In the genomic region with DNA sequence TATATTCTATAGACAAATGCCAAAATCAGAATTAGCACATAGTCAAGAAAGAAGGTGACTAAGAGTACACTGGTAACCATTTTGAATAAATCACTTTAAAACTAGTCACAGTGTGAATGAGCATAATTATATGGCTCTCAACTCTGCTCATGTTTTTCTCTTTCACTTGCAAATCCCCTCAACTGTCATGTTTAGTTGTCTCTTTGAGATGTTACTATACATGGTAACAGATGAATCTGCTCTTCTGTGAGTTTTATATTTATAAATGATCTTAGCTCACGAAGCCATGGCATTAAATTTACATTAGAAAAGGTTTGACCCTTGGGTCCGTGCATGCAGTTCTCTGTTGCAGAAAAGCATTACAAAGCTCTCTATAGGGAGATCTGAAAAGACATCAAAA, we compare ENCODE assay signal across 27 cellular contexts. TPM values are rescaled to one million over a fixed set of nuclear protein-coding genes. Genes with fewer than 3 reads are reported as not detected.
"Had no signal": no experiment of that assay in that cellular context is flagged by ENCODE, and none has a peak within 500 bp of the region (broad histone marks: within the 10 kb centered on the region; RNA-seq: fewer than 3 reads in every experiment).

No MANE protein-coding gene starts in this region.

- H3K27ac ChIP-seq: ascending aorta, body of pancreas had no signal

- H3K36me3 Mint-ChIP-seq: activated naive CD4-positive, alpha-beta T cell treated with anti-CD3 and anti-CD28 coated beads, Interleukin-2, amount 50 U/mL, for 72 hours had no signal

- FAIRE-seq: RCC 7860 had no signal

- H3K4me1 ChIP-seq: ascending aorta, body of pancreas had no signal

- H3K36me3 ChIP-seq: ascending aorta had no signal

- H3K4me3 ChIP-seq: ascending aorta, body of pancreas had no signal

- H3K4me1 Mint-ChIP-seq: activated naive CD8-positive, alpha-beta T cell treated with anti-CD3 and anti-CD28 coated beads, Interleukin-2, amount 50 U/mL, for 24 hours; central memory CD8-positive, alpha-beta T cell had no signal

- H3K27me3 Mint-ChIP-seq: central memory CD8-positive, alpha-beta T cell had no signal

- H3K9me3 ChIP-seq: ascending aorta, body of pancreas had no signal

- ATAC-seq: activated CD8-positive, alpha-beta T cell treated with anti-CD3 and anti-CD28 coated beads, Interleukin-2, amount 10 ng/mL, durations not matched to agents 7 days and 5 days; activated naive CD4-positive, alpha-beta T cell treated with anti-CD3 and anti-CD28 coated beads, Interleukin-2, amount 50 U/mL, for 72 hours; activated naive CD8-positive, alpha-beta T cell treated with anti-CD3 and anti-CD28 coated beads, Interleukin-2, amount 50 U/mL, for 24 hours; body of pancreas had no signal

- H3K4me3 Mint-ChIP-seq: activated CD8-positive, alpha-beta T cell treated with anti-CD3 and anti-CD28 coated beads, Interleukin-2, amount 10 ng/mL, durations not matched to agents 7 days and 5 days; activated naive CD8-positive, alpha-beta T cell treated with anti-CD3 and anti-CD28 coated beads, Interleukin-2, amount 50 U/mL, for 24 hours; activated T-helper 1 cell treated with anti-CD3 and anti-CD28 coated beads, Interleukin-12 subunit alpha, Interleukin-12 subunit beta, Interleukin-2, Interleukin-4 antibody, amounts not matched to agents 30 ng/mL and 10 ng/mL and 1 ng/mL, durations not matched to agents 14 hours and 24 hours and 36 hours; central memory CD8-positive, alpha-beta T cell; T-helper 1 cell treated with Interleukin-12 subunit alpha and Interleukin-12 subunit beta and Interleukin-4 antibody, amounts not matched to agents 30 μg/mL and 1 μg/mL, for 36 hours had no signal

- H3K9me3 Mint-ChIP-seq: T-helper 1 cell treated with Interleukin-12 subunit alpha and Interleukin-12 subunit beta and Interleukin-4 antibody, amounts not matched to agents 30 μg/mL and 1 μg/mL, for 36 hours had no signal

- H3K27ac Mint-ChIP-seq: activated CD8-positive, alpha-beta T cell treated with anti-CD3 and anti-CD28 coated beads, Interleukin-2, amount 10 ng/mL, durations not matched to agents 7 days and 5 days; activated naive CD4-positive, alpha-beta T cell treated with anti-CD3 and anti-CD28 coated beads, Interleukin-2, amount 50 U/mL, for 72 hours; activated naive CD8-positive, alpha-beta T cell treated with anti-CD3 and anti-CD28 coated beads, Interleukin-2, amount 50 U/mL, for 24 hours; activated T-helper 1 cell treated with anti-CD3 and anti-CD28 coated beads, Interleukin-12 subunit alpha, Interleukin-12 subunit beta, Interleukin-2, Interleukin-4 antibody, amounts not matched to agents 30 ng/mL and 10 ng/mL and 1 ng/mL, durations not matched to agents 14 hours and 24 hours and 36 hours; T-helper 1 cell treated with Interleukin-12 subunit alpha and Interleukin-12 subunit beta and Interleukin-4 antibody, amounts not matched to agents 30 μg/mL and 1 μg/mL, for 36 hours had no signal

- H3K27me3 ChIP-seq: ascending aorta, body of pancreas had no signal

- DNase-seq: activated CD4-positive, alpha-beta T cell treated with anti-CD3 and anti-CD28 coated beads for 48 hours; activated CD4-positive, alpha-beta T cell treated with anti-CD3 and anti-CD28 coated beads, Interleukin-2, amount 50 U/mL, for 4 hours; activated CD4-positive, CD25-positive, alpha-beta regulatory T cell treated with anti-CD3 and anti-CD28 coated beads, Interleukin-2, amount 50 U/mL, for 72 hours; activated CD8-positive, alpha-beta memory T cell treated with anti-CD3 and anti-CD28 coated beads, Interleukin-2, amount 50 U/mL, for 48 hours; activated CD8-positive, alpha-beta T cell treated with anti-CD3 and anti-CD28 coated beads, Interleukin-2, amount 10 ng/mL, durations not matched to agents 7 days and 5 days; activated effector memory CD4-positive, alpha-beta T cell treated with Interleukin-2 at 50 U/mL for 16 hours; activated naive CD4-positive, alpha-beta T cell; activated naive CD8-positive, alpha-beta T cell treated with anti-CD3 and anti-CD28 coated beads, Interleukin-2, amount 50 U/mL, for 24 hours; activated T-cell treated with anti-CD3 and anti-CD28 coated beads, Interleukin-2, amount 50 U/mL, for 1 hour; amniotic stem cell; body of pancreas; Karpas-422; MM.1S; NCI-H1105 treated with DMSO at 0.1 percent for 48 hours; NCI-H1436 treated with DMSO at 0.1 percent for 48 hours; NCI-H187; NCI-H2081; NCI-H446; NCI-H524; SHP77 had no signal

RNA-seq across cellular contexts. Expression of a gene that starts 33.0 kb away (rescaled TPM):
- total RNA-seq: activated CD8-positive, alpha-beta T cell treated with anti-CD3 and anti-CD28 coated beads, Interleukin-2, amount 10 ng/mL, durations not matched to agents 7 days and 5 days; activated naive CD4-positive, alpha-beta T cell treated with anti-CD3 and anti-CD28 coated beads, Interleukin-2, amount 50 U/mL, for 72 hours; activated T-helper 1 cell treated with anti-CD3 and anti-CD28 coated beads, Interleukin-12 subunit alpha, Interleukin-12 subunit beta, Interleukin-2, Interleukin-4 antibody, amounts not matched to agents 30 ng/mL and 10 ng/mL and 1 ng/mL, durations not matched to agents 14 hours and 24 hours and 36 hours; ascending aorta; SK-MEL-5 had no signal
